Comparison of ENCODE assay signal across 19 cellular contexts in the genomic region with DNA sequence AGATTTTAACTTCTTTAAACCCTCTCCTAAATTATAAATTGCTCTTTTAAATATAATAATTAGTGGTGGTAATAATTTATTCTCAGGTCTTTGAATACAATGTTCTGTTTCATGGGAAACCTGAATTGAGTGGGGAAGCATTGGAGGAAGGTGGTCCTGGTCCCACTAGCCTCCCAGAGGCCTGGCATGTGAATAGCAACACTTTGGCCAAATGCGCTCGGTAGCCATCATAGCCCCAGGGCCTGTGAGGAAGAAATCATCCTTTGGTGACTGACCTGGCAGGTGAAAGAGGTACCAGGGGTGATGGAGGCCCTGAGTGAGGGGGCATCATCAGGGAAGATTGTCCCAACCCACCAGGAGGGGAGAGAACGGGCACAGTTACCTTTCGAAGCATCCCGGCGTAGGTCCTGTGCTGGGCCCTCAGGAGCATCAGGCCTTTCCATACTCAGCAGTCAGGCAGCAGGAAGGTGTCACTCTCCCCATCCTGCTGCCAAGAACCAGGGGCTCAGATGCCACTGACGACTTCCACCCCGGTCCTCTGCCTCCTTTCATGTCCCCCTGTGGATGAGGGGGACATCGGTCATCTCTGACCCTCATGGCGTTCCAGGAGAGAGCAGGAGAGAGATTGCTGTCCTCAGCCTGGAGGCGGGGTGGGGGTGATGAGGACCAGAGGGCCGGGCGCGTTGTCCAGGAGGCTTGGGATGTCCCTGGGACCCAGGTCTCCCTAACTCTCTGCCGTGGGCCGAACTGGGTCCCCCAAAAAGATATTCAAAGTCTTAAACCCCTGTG.
DNase-seq lines count a peak whose midpoint lies in the region; ATAC-seq and TF ChIP-seq lines count a peak whose summit lies in the region.
"Had no signal": no experiment of that assay in that cellular context is flagged by ENCODE, and none has a peak within 500 bp of the region (broad histone marks: within the 10 kb centered on the region; RNA-seq: fewer than 3 reads in every experiment).

No MANE protein-coding gene starts in this region.

- no peaks in the 10 kb centered on the region for H3K27me3 Mint-ChIP-seq in WTC11 (ENCODE audit: low read depth)
- H3K27me3 Mint-ChIP-seq in naive thymus-derived CD4-positive, alpha-beta T cell = peaks cover 0 to 4% (median 0%) of the 10 kb centered on the region in 5 donors

- H3K27me3 ChIP-seq in naive thymus-derived CD4-positive, alpha-beta T cell (ENCODE audit: control insufficient read depth in 2 of 2, insufficient read depth in 2 of 2, low read length in 2 of 2) = no peaks in the 10 kb centered on the region
- no peaks in the 10 kb centered on the region for H3K27me3 ChIP-seq in aorta (ENCODE audit: control insufficient read depth in 1 of 2, insufficient read depth in 2 of 2, low read length in 1 of 2)

- H3K36me3 ChIP-seq in naive thymus-derived CD4-positive, alpha-beta T cell (ENCODE audit: control insufficient read depth in 2 of 3, insufficient read depth in 3 of 3, low read length in 3 of 3) = no peaks in the 10 kb centered on the region
- no peaks in the 10 kb centered on the region for H3K36me3 ChIP-seq in aorta (ENCODE audit: control insufficient read depth in 1 of 2, insufficient read depth in 2 of 2, low read length in 1 of 2)
- H3K36me3 ChIP-seq: BLaER1 treated with 17β-estradiol and CSF1 and Interleukin-3, amounts not matched to agents 10 nM and 100 nM had no signal

- H3K4me3 ChIP-seq in naive thymus-derived CD4-positive, alpha-beta T cell (ENCODE audit: low read length) = no peak overlapping the region
- no peak overlapping the region for H3K4me3 ChIP-seq in aorta (ENCODE audit: low read length in 2 of 2)
- H3K4me3 ChIP-seq: BLaER1 treated with 17β-estradiol and CSF1 and Interleukin-3, amounts not matched to agents 10 nM and 100 nM; GM12878 had no signal

- no peaks in the 10 kb centered on the region for H3K9me3 Mint-ChIP-seq in WTC11
- no peaks in the 10 kb centered on the region for H3K9me3 Mint-ChIP-seq in naive thymus-derived CD4-positive, alpha-beta T cell

- no peak overlapping the region for H3K4me3 Mint-ChIP-seq in WTC11
- H3K4me3 Mint-ChIP-seq in naive thymus-derived CD4-positive, alpha-beta T cell = no peak overlapping the region

- CTCF ChIA-PET in WTC11 (lab: Charles Lee) = interaction anchor here (1.0 to 3.1 kb wide), 3 partner anchors 61 to 82 kb away, joined by 3 to 12 read pairs (median 4); no protein-coding TSS in a partner anchor
- CTCF ChIA-PET in naive thymus-derived CD4-positive, alpha-beta T cell (lab: Charles Lee) = no interaction called here

- no peaks in the 10 kb centered on the region for H3K36me3 Mint-ChIP-seq in WTC11
- no peaks in the 10 kb centered on the region for H3K36me3 Mint-ChIP-seq in naive thymus-derived CD4-positive, alpha-beta T cell

- no peak for ATAC-seq in Right ventricle myocardium inferior
- ATAC-seq in WTC11 = peak; percentile 29; the same call in 1 of the 2 replicates
- peak; percentile 14 for ATAC-seq in naive thymus-derived CD4-positive, alpha-beta T cell
- ATAC-seq in aorta (ENCODE audit: low FRiP score) = no peak
- no peak for ATAC-seq in HG02571 (IDR thresholded peaks at IDR 0.05; ENCODE audit: unreplicated experiment)
- ATAC-seq: GM12878, HepG2 had no signal

- no peak overlapping the region for H3K27ac ChIP-seq in naive thymus-derived CD4-positive, alpha-beta T cell (ENCODE audit: low read depth, low read length)
- H3K27ac ChIP-seq in aorta (ENCODE audit: low read depth in 1 of 2, low read length in 2 of 2) = no peak overlapping the region
- H3K27ac ChIP-seq: BLaER1 treated with 17β-estradiol and CSF1 and Interleukin-3, amounts not matched to agents 10 nM and 100 nM; KMS-11 had no signal

- intact Hi-C loops in cardiac septum (cut with DNase I) (no loop called here), Right ventricle myocardium inferior (cut with DNase I) (no loop called here), aorta (cut with DNase I) (no loop called here)
- intact Hi-C loops in naive thymus-derived CD4-positive, alpha-beta T cell (cut with micrococcal nuclease) = loop anchor here in 1 of 2 donors (10.0 kb wide), 1 partner anchor 79 kb away; no protein-coding TSS in a partner anchor

- no peak for TF ChIP-seq CTCF in WTC11 (IDR thresholded peaks at IDR 0.05)

- no peak overlapping the region for H3K27ac Mint-ChIP-seq in WTC11
- no peak overlapping the region for H3K27ac Mint-ChIP-seq in naive thymus-derived CD4-positive, alpha-beta T cell

- DNase-seq in cardiac septum (ENCODE audit: low spot score) (peak; percentile 70), Right ventricle myocardium inferior (ENCODE audit: missing footprints) (no peak), WTC11 (ENCODE audit: low spot score) (peak; percentile 7), aorta (peak; percentile 17 to 46), AML-193 (lab: John Stamatoyannopoulos, UW) (no peak)
- no peak for DNase-seq in naive thymus-derived CD4-positive, alpha-beta T cell
- no peak for DNase-seq in stimulated activated CD4-positive, alpha-beta T cell treated with anti-CD3 and anti-CD28 coated beads, Interleukin-4, amount 100 ng/mL, for 24 hours
- DNase-seq: DND-41, GDM1, NCI-H1092, NCI-H146, NCI-H2081 treated with DMSO at 0.1 percent for 48 hours, NCI-H510A, SHP77 treated with DMSO at 0.1 percent for 48 hours had no signal

- no peaks in the 10 kb centered on the region for H3K4me1 ChIP-seq in naive thymus-derived CD4-positive, alpha-beta T cell (ENCODE audit: control insufficient read depth in 2 of 2, insufficient read depth in 2 of 2, low read length in 2 of 2)
- H3K4me1 ChIP-seq in aorta (ENCODE audit: control insufficient read depth in 1 of 2, insufficient read depth in 2 of 2, low read length in 2 of 2) = no peaks in the 10 kb centered on the region

- POLR2A ChIA-PET in WTC11 (lab: Charles Lee) = interaction anchor here (1.1 kb wide), 1 partner anchor 91 kb away, joined by 5 read pairs; no protein-coding TSS in a partner anchor
- POLR2A ChIA-PET in naive thymus-derived CD4-positive, alpha-beta T cell (lab: Charles Lee) = no interaction called here

- whole genome bisulfite sequencing in aorta, 2 donors = 93 to 95% methylated on average over 16 of the region's 16 CpGs

- H3K9me3 ChIP-seq in naive thymus-derived CD4-positive, alpha-beta T cell (ENCODE audit: control insufficient read depth in 2 of 3, low read length in 3 of 3) = no peaks in the 10 kb centered on the region
- H3K9me3 ChIP-seq in aorta (ENCODE audit: control insufficient read depth, low read length) = no peaks in the 10 kb centered on the region
- H3K9me3 ChIP-seq: BLaER1 treated with 17β-estradiol and CSF1 and Interleukin-3, amounts not matched to agents 10 nM and 100 nM had no signal

- 0 out of 2 replicates have a peak, but pooled peaks cover 6% of the 10 kb centered on the region for H3K4me1 Mint-ChIP-seq in WTC11
- H3K4me1 Mint-ChIP-seq in naive thymus-derived CD4-positive, alpha-beta T cell = peaks cover 0 to 4% (median 0%) of the 10 kb centered on the region in 7 donors

TF ChIP-seq in WTC11, 78 proteins besides CTCF, POLR2A, EP300 and RAD21:
- no peak for TF ChIP-seq ESRRA (CRISPR knock-in tag; IDR thresholded peaks at IDR 0.05; ENCODE audit: borderline replicate concordance)
- TF ChIP-seq, protein P1, sequence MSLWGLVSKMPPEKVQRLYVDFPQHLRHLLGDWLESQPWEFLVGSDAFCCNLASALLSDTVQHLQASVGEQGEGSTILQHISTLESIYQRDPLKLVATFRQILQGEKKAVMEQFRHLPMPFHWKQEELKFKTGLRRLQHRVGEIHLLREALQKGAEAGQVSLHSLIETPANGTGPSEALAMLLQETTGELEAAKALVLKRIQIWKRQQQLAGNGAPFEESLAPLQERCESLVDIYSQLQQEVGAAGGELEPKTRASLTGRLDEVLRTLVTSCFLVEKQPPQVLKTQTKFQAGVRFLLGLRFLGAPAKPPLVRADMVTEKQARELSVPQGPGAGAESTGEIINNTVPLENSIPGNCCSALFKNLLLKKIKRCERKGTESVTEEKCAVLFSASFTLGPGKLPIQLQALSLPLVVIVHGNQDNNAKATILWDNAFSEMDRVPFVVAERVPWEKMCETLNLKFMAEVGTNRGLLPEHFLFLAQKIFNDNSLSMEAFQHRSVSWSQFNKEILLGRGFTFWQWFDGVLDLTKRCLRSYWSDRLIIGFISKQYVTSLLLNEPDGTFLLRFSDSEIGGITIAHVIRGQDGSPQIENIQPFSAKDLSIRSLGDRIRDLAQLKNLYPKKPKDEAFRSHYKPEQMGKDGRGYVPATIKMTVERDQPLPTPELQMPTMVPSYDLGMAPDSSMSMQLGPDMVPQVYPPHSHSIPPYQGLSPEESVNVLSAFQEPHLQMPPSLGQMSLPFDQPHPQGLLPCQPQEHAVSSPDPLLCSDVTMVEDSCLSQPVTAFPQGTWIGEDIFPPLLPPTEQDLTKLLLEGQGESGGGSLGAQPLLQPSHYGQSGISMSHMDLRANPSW (CRISPR knock-in tag; conservative IDR thresholded peaks at IDR 0.05; ENCODE audit: low read depth) = no peak
- no peak for TF ChIP-seq CREM (CRISPR knock-in tag; IDR thresholded peaks at IDR 0.05)
- TF ChIP-seq, protein P2, sequence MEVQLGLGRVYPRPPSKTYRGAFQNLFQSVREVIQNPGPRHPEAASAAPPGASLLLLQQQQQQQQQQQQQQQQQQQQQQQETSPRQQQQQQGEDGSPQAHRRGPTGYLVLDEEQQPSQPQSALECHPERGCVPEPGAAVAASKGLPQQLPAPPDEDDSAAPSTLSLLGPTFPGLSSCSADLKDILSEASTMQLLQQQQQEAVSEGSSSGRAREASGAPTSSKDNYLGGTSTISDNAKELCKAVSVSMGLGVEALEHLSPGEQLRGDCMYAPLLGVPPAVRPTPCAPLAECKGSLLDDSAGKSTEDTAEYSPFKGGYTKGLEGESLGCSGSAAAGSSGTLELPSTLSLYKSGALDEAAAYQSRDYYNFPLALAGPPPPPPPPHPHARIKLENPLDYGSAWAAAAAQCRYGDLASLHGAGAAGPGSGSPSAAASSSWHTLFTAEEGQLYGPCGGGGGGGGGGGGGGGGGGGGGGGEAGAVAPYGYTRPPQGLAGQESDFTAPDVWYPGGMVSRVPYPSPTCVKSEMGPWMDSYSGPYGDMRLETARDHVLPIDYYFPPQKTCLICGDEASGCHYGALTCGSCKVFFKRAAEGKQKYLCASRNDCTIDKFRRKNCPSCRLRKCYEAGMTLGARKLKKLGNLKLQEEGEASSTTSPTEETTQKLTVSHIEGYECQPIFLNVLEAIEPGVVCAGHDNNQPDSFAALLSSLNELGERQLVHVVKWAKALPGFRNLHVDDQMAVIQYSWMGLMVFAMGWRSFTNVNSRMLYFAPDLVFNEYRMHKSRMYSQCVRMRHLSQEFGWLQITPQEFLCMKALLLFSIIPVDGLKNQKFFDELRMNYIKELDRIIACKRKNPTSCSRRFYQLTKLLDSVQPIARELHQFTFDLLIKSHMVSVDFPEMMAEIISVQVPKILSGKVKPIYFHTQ (CRISPR knock-in tag; IDR thresholded peaks at IDR 0.05) = no peak
TF ChIP-seq in WTC11: peak in this region for 0.

Comparison
In these comparisons a context has a peak if more than half of its experiments do, and no peak if none do; other contexts are left out.
1. DNase-seq: peak in cardiac septum (single experiment), WTC11 (single experiment) and aorta (2 of 2); none in Right ventricle myocardium inferior (single experiment), naive thymus-derived CD4-positive, alpha-beta T cell (0 of 9), stimulated activated CD4-positive, alpha-beta T cell treated with anti-CD3 and anti-CD28 coated beads, Interleukin-4, amount 100 ng/mL, for 24 hours (single experiment) and AML-193 (0 of 2).
2. ATAC-seq: peak in WTC11 (single experiment) and naive thymus-derived CD4-positive, alpha-beta T cell (single experiment); none in Right ventricle myocardium inferior (single experiment), aorta (single experiment) and HG02571 (single experiment).